ENCODE assay signal across 9 cellular contexts in genomic region chr10:56622335-56622973, GRCh38.
A peak's percentile ranks its signal among the peaks of the same experiment; 100 is the strongest.
DNase-seq lines count a peak whose midpoint lies in the region; ATAC-seq and TF ChIP-seq lines count a peak whose summit lies in the region.
"Had no signal": no experiment of that assay in that cellular context is flagged by ENCODE, and none has a peak within 500 bp of the region (broad histone marks: within the 10 kb centered on the region; RNA-seq: fewer than 3 reads in every experiment).

No MANE protein-coding gene starts in this region.

- H3K27me3 Mint-ChIP-seq in MCF 10A (ENCODE audit: insufficient read depth, unreplicated experiment) (no peaks in the 10 kb centered on the region), nephron (ENCODE audit: low read depth) (no peaks in the 10 kb centered on the region), mesothelial cell of epicardium (ENCODE audit: low read depth) (no peaks in the 10 kb centered on the region)
- H3K27me3 Mint-ChIP-seq: activated naive CD4-positive, alpha-beta T cell treated with anti-CD3 and anti-CD28 coated beads, Interleukin-2, amount 50 U/mL, for 24 hours had no signal

- H4K20me1 ChIP-seq in mammary epithelial cell (ENCODE audit: insufficient read depth, low read length) (no peaks in the 10 kb centered on the region), OCI-LY1 (ENCODE audit: insufficient read depth, low read length) (no peaks in the 10 kb centered on the region)

- peaks cover 11% of the 10 kb centered on the region for H3K4me1 Mint-ChIP-seq in MCF 10A (ENCODE audit: insufficient read depth, unreplicated experiment)
- peaks cover 10% of the 10 kb centered on the region for H3K4me1 Mint-ChIP-seq in nephron
- H3K4me1 Mint-ChIP-seq in mesothelial cell of epicardium: peaks cover 1% of the 10 kb centered on the region
- H3K4me1 Mint-ChIP-seq: activated naive CD4-positive, alpha-beta T cell treated with anti-CD3 and anti-CD28 coated beads, Interleukin-2, amount 50 U/mL, for 24 hours had no signal

- BruUV-seq in MCF 10A (replicated peaks; lab: Mats Ljungman, UMichigan) (no TSS peak), mammary epithelial cell (replicated peaks; lab: Mats Ljungman, UMichigan) (no TSS peak)

- H3K9ac ChIP-seq in mammary epithelial cell (ENCODE audit: insufficient read depth, low read length) (no peak overlapping the region), OCI-LY1 (ENCODE audit: low read length) (peak overlapping the region; percentile 52)

- intact Hi-C loops in MCF 10A (cut with micrococcal nuclease) (no loop called here), mammary epithelial cell (cut with micrococcal nuclease) (no loop called here)

- H3F3A ChIP-seq in OCI-LY1 (ENCODE audit: insufficient read depth, low read length): no peaks in the 10 kb centered on the region

- H3K27ac ChIP-seq in mammary epithelial cell (ENCODE audit: insufficient read depth, low read depth, low read length): no peak overlapping the region
- H3K27ac ChIP-seq in OCI-LY1 (ENCODE audit: low read depth, low read length, poor library complexity, severe bottlenecking): peak overlapping the region; percentile 61

- H3K36me3 ChIP-seq in mammary epithelial cell (ENCODE audit: insufficient read depth, low read length) (no peaks in the 10 kb centered on the region), OCI-LY1 (ENCODE audit: insufficient read depth, low read length) (no peaks in the 10 kb centered on the region)

- H3K9me2 ChIP-seq in OCI-LY1 (ENCODE audit: low read depth, low read length): no peaks in the 10 kb centered on the region

- no peaks in the 10 kb centered on the region for H3K9me3 Mint-ChIP-seq in MCF 10A (ENCODE audit: unreplicated experiment)
- no peaks in the 10 kb centered on the region for H3K9me3 Mint-ChIP-seq in nephron
- no peaks in the 10 kb centered on the region for H3K9me3 Mint-ChIP-seq in mesothelial cell of epicardium
- H3K9me3 Mint-ChIP-seq: activated naive CD4-positive, alpha-beta T cell treated with anti-CD3 and anti-CD28 coated beads, Interleukin-2, amount 50 U/mL, for 24 hours had no signal

- H2AFZ ChIP-seq in mammary epithelial cell (ENCODE audit: low read depth, low read length) (no peak overlapping the region), OCI-LY1 (ENCODE audit: low read length) (peak overlapping the region; percentile 71)

- ATAC-seq in HG02943 (IDR thresholded peaks at IDR 0.05; ENCODE audit: low read depth, unreplicated experiment): peak; percentile 64

- H3K36me3 Mint-ChIP-seq in MCF 10A (ENCODE audit: insufficient read depth, unreplicated experiment) (no peaks in the 10 kb centered on the region), nephron (ENCODE audit: low read depth) (no peaks in the 10 kb centered on the region), mesothelial cell of epicardium (no peaks in the 10 kb centered on the region)
- H3K36me3 Mint-ChIP-seq: activated naive CD4-positive, alpha-beta T cell treated with anti-CD3 and anti-CD28 coated beads, Interleukin-2, amount 50 U/mL, for 24 hours had no signal

- in situ Hi-C loops in mammary epithelial cell (cut with MboI; ENCODE audit: low sequenced_read_pairs in 2 of 2): no loop called here

- no peak overlapping the region for H3K4me2 ChIP-seq in mammary epithelial cell (ENCODE audit: insufficient read depth, low read depth, low read length)
- peak overlapping the region; percentile 73 for H3K4me2 ChIP-seq in OCI-LY1 (ENCODE audit: low read length)

- 68% methylated on average over 2 of the region's 2 CpGs for WGBS in mammary epithelial cell (ENCODE audit: low coverage, missing lambda C conversion rate)

- H3K4me3 ChIP-seq in mammary epithelial cell (replicated peaks in 1 of 3; ENCODE audit: insufficient read depth in 1 of 3, low read depth in 2 of 3, low read length in 3 of 3) (no peak overlapping the region), OCI-LY1 (ENCODE audit: low read depth, low read length, poor library complexity, severe bottlenecking) (peak overlapping the region; percentile 54)

- no peaks in the 10 kb centered on the region for H3K27me3 ChIP-seq in mammary epithelial cell (ENCODE audit: insufficient read depth, low read length)
- no peaks in the 10 kb centered on the region for H3K27me3 ChIP-seq in OCI-LY1 (ENCODE audit: insufficient read depth, low read length)

- H3K27ac Mint-ChIP-seq in MCF 10A (ENCODE audit: low read depth, unreplicated experiment) (peak overlapping the region; percentile 86), nephron (peak overlapping the region; percentile 84 to 89 (median 88)), mesothelial cell of epicardium (no peak overlapping the region)
- H3K27ac Mint-ChIP-seq: activated naive CD4-positive, alpha-beta T cell treated with anti-CD3 and anti-CD28 coated beads, Interleukin-2, amount 50 U/mL, for 24 hours had no signal

- H3K4me1 ChIP-seq in mammary epithelial cell (ENCODE audit: insufficient read depth, low read length) (no peaks in the 10 kb centered on the region), OCI-LY1 (ENCODE audit: insufficient read depth, low read length, severe bottlenecking) (peaks cover 35% of the 10 kb centered on the region)

- CTCF ChIA-PET in MCF 10A (lab: Yijun Ruan, JAX): interaction anchor here (0.6 kb wide), 1 partner anchor 271 kb away, joined by 3 read pairs; no protein-coding TSS in a partner anchor
- CTCF ChIA-PET in mammary epithelial cell (lab: Charles Lee; ENCODE audit: low non-redundant PET): no interaction called here

- H3K9me3 ChIP-seq in mammary epithelial cell (replicated peaks; ENCODE audit: insufficient read depth, low read length): no peaks in the 10 kb centered on the region
- peaks cover 2% of the 10 kb centered on the region; the same call in 1 of the 2 replicates for H3K9me3 ChIP-seq in OCI-LY1 (ENCODE audit: low read length)

- dilution Hi-C loops in mammary epithelial cell (cut with HindIII; ENCODE audit: low sequenced_read_pairs): no loop called here

- TF ChIP-seq CTCF in MCF 10A (IDR thresholded peaks at IDR 0.05; ENCODE audit: unreplicated experiment): no peak
- no peak for TF ChIP-seq CTCF in mammary epithelial cell (conservative IDR thresholded peaks at IDR 0.05 in 1 of 2, IDR thresholded peaks at IDR 0.05 in 1 of 2; ENCODE audit: extremely low read depth in 1 of 2, insufficient read depth in 1 of 2, low read depth in 1 of 2, low read length in 2 of 2)
- TF ChIP-seq CTCF in OCI-LY1 (IDR thresholded peaks at IDR 0.05; ENCODE audit: low read length): no peak
- TF ChIP-seq CTCF in nephron (IDR thresholded peaks at IDR 0.05; ENCODE audit: unreplicated experiment in 3 of 3): no peak
- TF ChIP-seq CTCF in mesothelial cell of epicardium (IDR thresholded peaks at IDR 0.05; ENCODE audit: unreplicated experiment): no peak

- POLR2A ChIA-PET in MCF 10A (lab: Yijun Ruan, JAX): no interaction called here

- H3K4me3 Mint-ChIP-seq in MCF 10A (ENCODE audit: unreplicated experiment) (peak overlapping the region; percentile 66), nephron (no peak overlapping the region), mesothelial cell of epicardium (no peak overlapping the region)
- H3K4me3 Mint-ChIP-seq: activated naive CD4-positive, alpha-beta T cell treated with anti-CD3 and anti-CD28 coated beads, Interleukin-2, amount 50 U/mL, for 24 hours had no signal

- DNase-seq in MCF 10A (ENCODE audit: unreplicated experiment) (peak; percentile 26), mammary epithelial cell (no peak), NCI-H526 (lab: John Stamatoyannopoulos, UW) (no peak), mesothelial cell of epicardium (ENCODE audit: low spot score in 2 of 2, unreplicated experiment in 2 of 2) (no peak)
- no peak for DNase-seq in stimulated activated CD4-positive, alpha-beta T cell treated with anti-CD3 and anti-CD28 coated beads, Interleukin-12 subunit alpha, Interleukin-12 subunit beta, amount 100 ng/mL, for 4 hours

- H3K79me2 ChIP-seq in mammary epithelial cell (ENCODE audit: insufficient read depth, low read length) (no peaks in the 10 kb centered on the region), OCI-LY1 (ENCODE audit: insufficient read depth, low read length) (no peaks in the 10 kb centered on the region)
